6 cellular contexts compared by ENCODE assay signal in genomic region chr7:1424041-1424440, GRCh38. TPM values are rescaled to one million over a fixed set of nuclear protein-coding genes. Genes with fewer than 3 reads are reported as not detected.
"Had no signal": no experiment of that assay in that cellular context is flagged by ENCODE, and none has a peak within 500 bp of the region (broad histone marks: within the 10 kb centered on the region; RNA-seq: fewer than 3 reads in every experiment).

No MANE protein-coding gene starts in this region.

- DNase-seq: IMR-90, KBM-7 had no signal

- H3K4me3 ChIP-seq: K562 had no signal

- H3K4me3 Mint-ChIP-seq: IgD-negative memory B cell had no signal

- ATAC-seq: HepG2, K562 had no signal

- H3K27ac ChIP-seq: HL-60 had no signal

RNA-seq across cellular contexts. Expression of gene MICALL2, which starts 35.2 kb away (rescaled TPM):
- polyA plus RNA-seq: IgD-negative memory B cell had no signal
